In genomic region chr4:70722199-70722791, GRCh38 we compare ENCODE assay signal across 8 cellular contexts. TPM values are rescaled to one million over a fixed set of nuclear protein-coding genes. Genes with fewer than 3 reads are reported as not detected.
DNase-seq lines count a peak whose midpoint lies in the region; ATAC-seq and TF ChIP-seq lines count a peak whose summit lies in the region.
"Had no signal": no experiment of that assay in that cellular context is flagged by ENCODE, and none has a peak within 500 bp of the region (broad histone marks: within the 10 kb centered on the region; RNA-seq: fewer than 3 reads in every experiment).

No MANE protein-coding gene starts in this region.

- H3K4me1 ChIP-seq in H9 (ENCODE audit: insufficient read depth, low read length), result peaks cover 5% of the 10 kb centered on the region; the same call in 1 of the 2 replicates
- peaks cover 12% of the 10 kb centered on the region for H3K4me1 ChIP-seq in SJCRH30
- no peaks in the 10 kb centered on the region for H3K4me1 ChIP-seq in upper lobe of right lung

- H2BK120ac ChIP-seq in H9 (ENCODE audit: low read depth, low read length, poor library complexity, severe bottlenecking), result no peak overlapping the region

- TF ChIP-seq CTCF in H9 (conservative IDR thresholded peaks at IDR 0.05), result no peak
- no peak for TF ChIP-seq CTCF in upper lobe of right lung (IDR thresholded peaks at IDR 0.05)

- 0 out of 2 replicates have a peak, but pooled peaks cover 2% of the 10 kb centered on the region for H3K79me2 ChIP-seq in H9 (ENCODE audit: insufficient read depth, low read length)

- no peak overlapping the region for H3K9ac ChIP-seq in H9 (ENCODE audit: extremely low read depth, insufficient read length, low read length)

- no peaks in the 10 kb centered on the region for H3K9me3 ChIP-seq in H9 (ENCODE audit: control insufficient read depth, low read depth, low read length)
- H3K9me3 ChIP-seq in SJCRH30 (replicated peaks), result no peaks in the 10 kb centered on the region
- H3K9me3 ChIP-seq in upper lobe of right lung, result no peaks in the 10 kb centered on the region

- H3K27ac ChIP-seq in H9 (ENCODE audit: insufficient read length, low read depth, low read length), result no peak overlapping the region
- H3K27ac ChIP-seq in SJCRH30, result peak overlapping the region; percentile 34; the same call in 1 of the 2 replicates
- H3K27ac ChIP-seq in upper lobe of right lung, result no peak overlapping the region

- H2AK5ac ChIP-seq in H9 (ENCODE audit: insufficient read length, low read length), result no peak overlapping the region

- no peak overlapping the region for H3K18ac ChIP-seq in H9 (ENCODE audit: insufficient read length, low read depth, low read length)

- no peak for DNase-seq in H9
- DNase-seq in SJCRH30, result peak; percentile 50 to 59
- peak; percentile 60 for DNase-seq in cerebellum (ENCODE audit: low spot score)
- DNase-seq in myocyte (ENCODE audit: low read depth), result peak; percentile 64
- no peak for DNase-seq in upper lobe of right lung

- peak; percentile 21 for ATAC-seq in upper lobe of right lung
- ATAC-seq in GM18867 (IDR thresholded peaks at IDR 0.05; ENCODE audit: unreplicated experiment), result no peak
- no peak for ATAC-seq in HG03354 (IDR thresholded peaks at IDR 0.05; ENCODE audit: poor library complexity, severe bottlenecking, unreplicated experiment)

- WGBS in H9 (ENCODE audit: extremely low coverage, insufficient read length, low lambda C conversion rate), result no CpG with 5 or more reads among the region's 7 CpGs

- no peak overlapping the region for H4K91ac ChIP-seq in H9 (ENCODE audit: insufficient read length, low read depth, low read length)

- H3K36me3 ChIP-seq in SJCRH30 (no peaks in the 10 kb centered on the region), upper lobe of right lung (no peaks in the 10 kb centered on the region)

- peak overlapping the region in 2 of 3 experiments; percentile 32 to 77; a peak in 4 of 7 replicates for H3K27ac Mint-ChIP-seq in H9

- no peak overlapping the region for H3K4ac ChIP-seq in H9 (ENCODE audit: low read depth, low read length)

- H3K4me3 ChIP-seq in SJCRH30 (peak overlapping the region; percentile 59), upper lobe of right lung (peak overlapping the region; percentile 40)

- peaks cover 13 to 16% of the 10 kb centered on the region in 2 experiments for H3K4me1 Mint-ChIP-seq in H9

- no peak overlapping the region for H2BK5ac ChIP-seq in H9 (ENCODE audit: insufficient read length, low read length)

- no peaks in the 10 kb centered on the region for H3K9me3 Mint-ChIP-seq in H9

- no peaks in the 10 kb centered on the region for H3K27me3 Mint-ChIP-seq in H9 (ENCODE audit: low read depth)

- no peak overlapping the region for H2BK12ac ChIP-seq in H9 (ENCODE audit: insufficient read length, low read depth, low read length)

- no peaks in the 10 kb centered on the region for H3K79me1 ChIP-seq in H9 (ENCODE audit: insufficient read depth, low read depth, low read length, poor library complexity, severe bottlenecking)

- H4K5ac ChIP-seq in H9 (ENCODE audit: insufficient read length, low read depth, low read length), result no peak overlapping the region

- no peak overlapping the region for H3K56ac ChIP-seq in H9 (ENCODE audit: insufficient read length, low read depth, low read length)

- H2BK15ac ChIP-seq in H9 (ENCODE audit: low read depth, low read length), result no peak overlapping the region

- no peaks in the 10 kb centered on the region; a peak in 1 of 7 replicates for H3K36me3 Mint-ChIP-seq in H9 (ENCODE audit: insufficient read depth in 1 of 3, low read depth in 3 of 3)

- no peak overlapping the region for H3K4me2 ChIP-seq in H9 (ENCODE audit: insufficient read depth, insufficient read length, low read length)

- H4K8ac ChIP-seq in H9 (replicated peaks; ENCODE audit: insufficient read length, low read depth, low read length), result no peak overlapping the region

- H3K23me2 ChIP-seq in H9 (ENCODE audit: insufficient read length, low read depth, low read length, poor library complexity, severe bottlenecking), result no peaks in the 10 kb centered on the region

- no peak overlapping the region for H3T11ph ChIP-seq in H9 (ENCODE audit: low read length)

- intact Hi-C loops in upper lobe of right lung (cut with DNase I), result no loop called here

- H3K27me3 ChIP-seq in H9 (ENCODE audit: insufficient read depth, low read length) (no peaks in the 10 kb centered on the region), SJCRH30 (no peaks in the 10 kb centered on the region), upper lobe of right lung (no peaks in the 10 kb centered on the region)

- peak overlapping the region; percentile 16; the same call in 1 of the 2 replicates for H3K14ac ChIP-seq in H9 (ENCODE audit: insufficient read depth, low read length)

- no peak overlapping the region for H2AFZ ChIP-seq in H9 (ENCODE audit: low read length)

- H2BK20ac ChIP-seq in H9 (ENCODE audit: low read depth, low read length, poor library complexity, severe bottlenecking), result no peak overlapping the region

- H3K4me3 Mint-ChIP-seq in H9, result peak overlapping the region in 1 of 2 experiments; percentile 21; a peak in 1 of 5 replicates

- H4K20me1 ChIP-seq in H9 (ENCODE audit: control insufficient read depth, insufficient read depth, insufficient read length), result peaks cover 2% of the 10 kb centered on the region

- H3K23ac ChIP-seq in H9 (ENCODE audit: insufficient read length, low read depth, low read length), result no peak overlapping the region

RNA-seq across cellular contexts. Expression of gene RUFY3, which starts 0.5 kb away (rescaled TPM):
- total RNA-seq in H9 (2021) (41.7 and 48.0 TPM in 2 replicates), cerebellum (306 TPM), myocyte (63.6 and 67.2 TPM in 2 replicates), upper lobe of right lung (98.2 TPM)
- total RNA-seq in SJCRH30 (2014; rRNA removed; shearing (Covaris generic)), result 64.4 and 70.3 TPM in 2 replicates
- polyA plus RNA-seq in myocyte (2012), result 35.4 TPM

RNA-seq across cellular contexts. Expression of gene UTP3, which starts 34.0 kb away (rescaled TPM):
- total RNA-seq in H9 (2021), result 49.3 and 51.9 TPM in 2 replicates
- 30.9 and 31.0 TPM in 2 replicates for total RNA-seq in SJCRH30 (2014; rRNA removed; shearing (Covaris generic))
- total RNA-seq in cerebellum, result 10.5 TPM
- 23.7 and 25.7 TPM in 2 replicates for total RNA-seq in myocyte
- 23.7 TPM for polyA plus RNA-seq in myocyte (2012)
- 27.2 TPM for total RNA-seq in upper lobe of right lung

RNA-seq across cellular contexts. Expression of gene JCHAIN, which starts 56.0 kb away (rescaled TPM):
- total RNA-seq in H9 (2021) (not detected in 2 replicates), cerebellum (3.6 TPM), myocyte (4.0 and 12.5 TPM in 2 replicates), upper lobe of right lung (99.1 TPM)
- total RNA-seq in SJCRH30 (2014; rRNA removed; shearing (Covaris generic)), result not detected in 2 replicates
- 1.3 TPM for polyA plus RNA-seq in myocyte (2012)
- total RNA-seq: SK-MEL-5 had no signal

Comparison
In these comparisons a context has a peak if more than half of its experiments do, and no peak if none do; other contexts are left out.
1. DNase-seq: peak in SJCRH30 (2 of 2), cerebellum (single experiment) and myocyte (single experiment); none in H9 (single experiment) and upper lobe of right lung (single experiment).